8 cellular contexts compared by ENCODE assay signal in genomic region chr9:98075332-98075805, GRCh38. TPM values are rescaled to one million over a fixed set of nuclear protein-coding genes. Genes with fewer than 3 reads are reported as not detected.
A peak's percentile ranks its signal among the peaks of the same experiment; 100 is the strongest.
DNase-seq lines count a peak whose midpoint lies in the region; ATAC-seq, FAIRE-seq and TF ChIP-seq lines count a peak whose summit lies in the region.

No MANE protein-coding gene starts in this region.

- no peak overlapping the region for H2BK5ac ChIP-seq in H1 (ENCODE audit: low read depth, low read length)

- H4K20me1 ChIP-seq in H1 (replicated peaks in 1 of 2; ENCODE audit: control insufficient read depth in 1 of 2, insufficient read depth in 2 of 2, low read length in 2 of 2), result peaks cover 1 to 6% of the 10 kb centered on the region in 2 experiments

- H2BK120ac ChIP-seq in H1 (replicated peaks; ENCODE audit: low read depth, low read length), result no peak overlapping the region

- H3K4ac ChIP-seq in H1 (replicated peaks; ENCODE audit: insufficient read length, low read depth, low read length), result no peak overlapping the region

- H2AFZ ChIP-seq in H1 (ENCODE audit: low read length), result no peak overlapping the region

- no peak overlapping the region for H3K23ac ChIP-seq in H1 (ENCODE audit: insufficient read length)

- 84 to 100% methylated on average over 1 to 3 of the region's 6 CpGs for WGBS in H1 (ENCODE audit: extremely low coverage in 1 of 2, insufficient coverage in 1 of 2, insufficient read length in 1 of 2, insufficient replicate concordance in 2 of 2, low coverage in 1 of 2, low lambda C conversion rate in 2 of 2, missing lambda C conversion rate in 1 of 2), 2 experiments

- no peaks in the 10 kb centered on the region for H3K9me3 ChIP-seq in CD8-positive, alpha-beta T cell (ENCODE audit: low read length)
- H3K9me3 ChIP-seq in H1 (ENCODE audit: insufficient read depth in 2 of 2, low read depth in 1 of 2, low read length in 1 of 2), result no peaks in the 10 kb centered on the region

- H3K79me1 ChIP-seq in H1 (ENCODE audit: low read depth, low read length), result no peaks in the 10 kb centered on the region

- 0 out of 2 replicates have a peak overlapping the region, but pooled peaks have one; percentile 54 for H2AK5ac ChIP-seq in H1 (ENCODE audit: low read depth, low read length)

- H3K36me3 Mint-ChIP-seq in CD8-positive, alpha-beta T cell, result peaks cover 30% of the 10 kb centered on the region

- H3K4me3 Mint-ChIP-seq in CD8-positive, alpha-beta T cell, result peak overlapping the region; percentile 29

- H3K36me3 ChIP-seq in CD8-positive, alpha-beta T cell (ENCODE audit: insufficient read depth, low read length), result peaks cover 1% of the 10 kb centered on the region
- peaks cover 0 to under 1% (median 0%) of the 10 kb centered on the region in 4 experiments; a peak in 3 of 8 replicates for H3K36me3 ChIP-seq in H1 (ENCODE audit: control insufficient read depth in 2 of 4, insufficient read depth in 4 of 4, low read length in 3 of 4)

- CTCF ChIA-PET in CD8-positive, alpha-beta T cell (lab: Charles Lee), result interaction anchor here (0.9 to 3.4 kb wide), 24 partner anchors 10 to 189 kb away, joined by 3 to 45 read pairs (median 8); partner anchors contain the start of genes CORO2A, TBC1D2 and TRIM14
- CTCF ChIA-PET in H1 (lab: Charles Lee; ENCODE audit: partially characterized antibody), result interaction anchor here (0.7 to 1.9 kb wide), 6 partner anchors 17 to 188 kb away, joined by 3 to 9 read pairs (median 4); no protein-coding TSS in a partner anchor

- intact Hi-C loops in CD8-positive, alpha-beta T cell (cut with DNase I, micrococcal nuclease), result loop anchor here (1.0 to 2.0 kb wide), 5 partner anchors 19 to 118 kb away; partner anchors contain the start of genes CORO2A (in 1 of the 2), NANS (in 1 of the 2) and TRIM14 (in 1 of the 2)

- POLR2A ChIA-PET in CD8-positive, alpha-beta T cell (lab: Charles Lee), result interaction anchor here (1.6 to 1.7 kb wide), 2 partner anchors 46 to 181 kb away, joined by 4 to 5 read pairs; no protein-coding TSS in a partner anchor
- POLR2A ChIA-PET in H1 (lab: Charles Lee; ENCODE audit: partially characterized antibody), result interaction anchor here (0.6 kb wide), 1 partner anchor 190 kb away, joined by 3 read pairs; no protein-coding TSS in a partner anchor

- H3K18ac ChIP-seq in H1 (ENCODE audit: extremely low read depth, low read length), result no peak overlapping the region

- no peaks in the 10 kb centered on the region for H3K27me3 ChIP-seq in CD8-positive, alpha-beta T cell (ENCODE audit: insufficient read depth, low read length)
- no peaks in the 10 kb centered on the region for H3K27me3 ChIP-seq in H1 (replicated peaks in 1 of 4; ENCODE audit: control insufficient read depth in 3 of 4, extremely low read depth in 1 of 4, insufficient read depth in 3 of 4, low read length in 3 of 4)

- H4K5ac ChIP-seq in H1 (ENCODE audit: insufficient read length, low read depth, low read length), result no peak overlapping the region

- TF ChIP-seq EP300 in H1 (IDR thresholded peaks at IDR 0.05; ENCODE audit: borderline replicate concordance in 1 of 2, low read depth in 2 of 2, low read length in 2 of 2), result no peak

- no peak overlapping the region for H3K14ac ChIP-seq in H1 (ENCODE audit: insufficient read length)

- H3K27me3 Mint-ChIP-seq in CD8-positive, alpha-beta T cell (ENCODE audit: low read depth), result no peaks in the 10 kb centered on the region

- FAIRE-seq in H1 (lab: Jason Lieb, UNC), result no peak

- peaks cover 37% of the 10 kb centered on the region for H3K4me1 Mint-ChIP-seq in CD8-positive, alpha-beta T cell (ENCODE audit: low read depth)

- H3K56ac ChIP-seq in H1 (replicated peaks; ENCODE audit: insufficient read length, low read depth, low read length), result no peak overlapping the region

- no peak for DNase-seq in CD8-positive, alpha-beta T cell
- DNase-seq in NCI-H460 (ENCODE audit: extremely low read depth, low read depth) (peak; percentile 61), H1 (ENCODE audit: low read depth in 1 of 2, low spot score in 2 of 2) (no peak), omental fat pad (ENCODE audit: low spot score) (no peak), T-helper 9 cell (no peak), LoVo (ENCODE audit: low spot score) (no peak), GM19240 (ENCODE audit: insufficient read length, low spot score) (no peak)

- H4K91ac ChIP-seq in H1 (replicated peaks; ENCODE audit: insufficient read length, low read length), result no peak overlapping the region

- H3K9me3 Mint-ChIP-seq in CD8-positive, alpha-beta T cell, result no peaks in the 10 kb centered on the region

- TF ChIP-seq CTCF in CD8-positive, alpha-beta T cell (IDR thresholded peaks at IDR 0.05), result no peak
- TF ChIP-seq CTCF in H1 (IDR thresholded peaks at IDR 0.05; ENCODE audit: control extremely low read depth in 1 of 3, insufficient read depth in 1 of 3, low read depth in 1 of 3, low read length in 3 of 3), result no peak
- TF ChIP-seq CTCF in omental fat pad (IDR thresholded peaks at IDR 0.05), result no peak

- H3K4me2 ChIP-seq in H1 (ENCODE audit: insufficient read depth in 1 of 2, low read depth in 2 of 2, low read length in 2 of 2), result no peak overlapping the region

- no peak for TF ChIP-seq RAD21 in H1 (IDR thresholded peaks at IDR 0.05 in 1 of 2, conservative IDR thresholded peaks at IDR 0.05 in 1 of 2; ENCODE audit: low read depth in 2 of 2, low read length in 2 of 2)

- H2BK20ac ChIP-seq in H1 (ENCODE audit: low read length), result no peak overlapping the region; the same call in 1 of the 2 replicates

- no peaks in the 10 kb centered on the region; a peak in 1 of 4 replicates for H3K79me2 ChIP-seq in H1 (ENCODE audit: control insufficient read depth in 1 of 2, insufficient read depth in 2 of 2, low read length in 2 of 2)

- ATAC-seq in CD8-positive, alpha-beta T cell, result peak; percentile 53
- ATAC-seq in omental fat pad (ENCODE audit: low FRiP score) (peak; percentile 79), GM21825 (IDR thresholded peaks at IDR 0.05; ENCODE audit: unreplicated experiment) (no peak)

- H3K27ac Mint-ChIP-seq in CD8-positive, alpha-beta T cell, result peak overlapping the region; percentile 97

- H3K4me1 ChIP-seq in CD8-positive, alpha-beta T cell (ENCODE audit: insufficient read depth, low read length), result peaks cover 31% of the 10 kb centered on the region
- H3K4me1 ChIP-seq in H1 (replicated peaks in 1 of 4; ENCODE audit: control insufficient read depth in 3 of 4, insufficient read depth in 4 of 4, low read length in 3 of 4), result peaks cover 0 to 11% (median 6%) of the 10 kb centered on the region in 4 experiments; a peak in 4 of 7 replicates

- no peak overlapping the region for H2BK15ac ChIP-seq in H1 (ENCODE audit: low read length)

- peak overlapping the region; percentile 89; the same call in 1 of the 2 replicates for H2BK12ac ChIP-seq in H1 (ENCODE audit: low read depth, low read length)

- no peaks in the 10 kb centered on the region for H3K23me2 ChIP-seq in H1 (ENCODE audit: low read depth, low read length)

- H3K9ac ChIP-seq in H1 (replicated peaks in 1 of 4; ENCODE audit: extremely low read depth in 1 of 4, low read depth in 3 of 4, low read length in 3 of 4), result no peak overlapping the region

- TF ChIP-seq POLR2A in H1 (IDR thresholded peaks at IDR 0.05; ENCODE audit: control extremely low read depth in 1 of 2, low read depth in 2 of 2, low read length in 2 of 2), result no peak

- no peak overlapping the region for H3K4me3 ChIP-seq in CD8-positive, alpha-beta T cell (ENCODE audit: low read depth, low read length)
- H3K4me3 ChIP-seq in H1 (ENCODE audit: extremely low read depth in 1 of 4, insufficient read depth in 2 of 4, low read depth in 3 of 4, low read length in 4 of 4), result no peak overlapping the region

- H3K27ac ChIP-seq in CD8-positive, alpha-beta T cell (ENCODE audit: low read depth, low read length), result peak overlapping the region; percentile 54
- H3K27ac ChIP-seq in H1 (ENCODE audit: low read depth, low read length), result no peak overlapping the region

- H4K8ac ChIP-seq in H1 (ENCODE audit: extremely low read depth, insufficient read depth, low read length), result no peak overlapping the region

TF ChIP-seq in H1, 55 proteins besides CTCF, POLR2A, EP300 and RAD21 (continues in another document):
- TF ChIP-seq TCF12 (IDR thresholded peaks at IDR 0.05; ENCODE audit: low read depth, low read length) (no peak), FOSL1 (IDR thresholded peaks at IDR 0.05; ENCODE audit: insufficient read depth, low read depth, low read length) (no peak), TAF7 (optimal IDR thresholded peaks at IDR 0.05; ENCODE audit: borderline replicate concordance, low read depth, low read length) (no peak), GABPA (IDR thresholded peaks at IDR 0.05; ENCODE audit: borderline replicate concordance, insufficient read depth, low read length) (no peak)

RNA-seq across cellular contexts. Expression of gene NANS, which starts 18.8 kb away (rescaled TPM):
- total RNA-seq in CD8-positive, alpha-beta T cell, result 10 to 100 TPM; 84.6 to 92.5 TPM
- total RNA-seq in NCI-H460 (2014; rRNA removed; shearing (Covaris generic)), result 75.5 and 80.8 TPM in 2 replicates
- polyA plus RNA-seq in NCI-H460 (2014; cell fraction: nucleus; rRNA removed), result 52.2 and 69.8 TPM in 2 replicates
- 64.0 and 67.3 TPM in 2 replicates for total RNA-seq in H1 (2021; fragmentation: NEBNext Ultra II Directional; extraction: Animal tissue kit (Norgen Biotek cat#: 25700))
- 56.5 and 63.7 TPM in 2 replicates for polyA plus RNA-seq in H1 (2011; rRNA removed)
- 74.6 TPM for polyA plus RNA-seq in H1 (2011; cell fraction: cytosol; rRNA removed)
- polyA plus RNA-seq in H1 (2011; cell fraction: nucleus; rRNA removed), result 39.6 TPM
- 77.1 to 80.1 TPM (median 78.4 TPM) in 4 replicates for polyA plus RNA-seq in H1 (2012, experiment 1 of 2)
- polyA plus RNA-seq in H1 (2012, experiment 2 of 2), result 56.3 TPM
- polyA plus RNA-seq in H1 (2013, experiment 1 of 2), result 58.8 TPM
- 60.7 TPM for polyA plus RNA-seq in H1 (2013, experiment 2 of 2)
- polyA minus RNA-seq in H1 (2011; rRNA and poly(A)+ RNA removed), result 38.2 and 39.1 TPM in 2 replicates
- polyA minus RNA-seq in H1 (2011; cell fraction: cytosol; rRNA and poly(A)+ RNA removed), result 27.5 TPM
- 19.4 TPM for polyA minus RNA-seq in H1 (2011; cell fraction: nucleus; rRNA and poly(A)+ RNA removed)
- 100 to 1,000 TPM in 1 of 4 donors, 10 to 100 TPM in 3; 57.1 to 104 (median 60.4) TPM for total RNA-seq in omental fat pad

RNA-seq across cellular contexts. Expression of gene TRIM14, which starts 43.7 kb away (rescaled TPM):
- total RNA-seq in CD8-positive, alpha-beta T cell, result 10 to 100 TPM; 22.6 to 23.5 TPM
- total RNA-seq in NCI-H460 (2014; rRNA removed; shearing (Covaris generic)), result 8.9 and 10.4 TPM in 2 replicates
- 33.2 and 35.6 TPM in 2 replicates for polyA plus RNA-seq in NCI-H460 (2014; cell fraction: nucleus; rRNA removed)
- total RNA-seq in H1 (2021; fragmentation: NEBNext Ultra II Directional; extraction: Animal tissue kit (Norgen Biotek cat#: 25700)), result 18.7 and 19.4 TPM in 2 replicates
- polyA plus RNA-seq in H1 (2011; rRNA removed), result 9.2 and 13.0 TPM in 2 replicates
- polyA plus RNA-seq in H1 (2011; cell fraction: cytosol; rRNA removed), result 12.3 TPM
- polyA plus RNA-seq in H1 (2011; cell fraction: nucleus; rRNA removed), result 16.2 TPM
- polyA plus RNA-seq in H1 (2012, experiment 1 of 2), result 9.8 to 12.0 TPM (median 10.9 TPM) in 4 replicates
- polyA plus RNA-seq in H1 (2012, experiment 2 of 2), result 7.7 TPM
- polyA plus RNA-seq in H1 (2013, experiment 1 of 2), result 10.8 TPM
- 10.3 TPM for polyA plus RNA-seq in H1 (2013, experiment 2 of 2)
- polyA minus RNA-seq in H1 (2011; rRNA and poly(A)+ RNA removed), result 7.6 and 7.7 TPM in 2 replicates
- polyA minus RNA-seq in H1 (2011; cell fraction: cytosol; rRNA and poly(A)+ RNA removed), result 10.1 TPM
- polyA minus RNA-seq in H1 (2011; cell fraction: nucleus; rRNA and poly(A)+ RNA removed), result 7.6 TPM
- 10 to 100 TPM; 11.7 to 25.4 (median 17.0) TPM for total RNA-seq in omental fat pad
